ENCODE assay signal across 9 cellular contexts in genomic region chr2:20429528-20429927, GRCh38. TPM values are rescaled to one million over a fixed set of nuclear protein-coding genes. Genes with fewer than 3 reads are reported as not detected.
A peak's percentile ranks its signal among the peaks of the same experiment; 100 is the strongest.
DNase-seq lines count a peak whose midpoint lies in the region; ATAC-seq and TF ChIP-seq lines count a peak whose summit lies in the region.
"Had no signal": no experiment of that assay in that cellular context is flagged by ENCODE, and none has a peak within 500 bp of the region (broad histone marks: within the 10 kb centered on the region; RNA-seq: fewer than 3 reads in every experiment).

No MANE protein-coding gene starts in this region.

- no peaks in the 10 kb centered on the region for H3K27me3 Mint-ChIP-seq in stimulated activated memory B cell treated with anti-CD40 and anti-IgM and Interleukin-4, amounts not matched to agents 10 μg/mL and 1 μg/mL and 100 μg/mL, for 72 hours

- WGBS in body of pancreas, 2 donors = 35 to 44% methylated on average over 1 of the region's 1 CpG

- peaks cover 18% of the 10 kb centered on the region for H3K4me1 ChIP-seq in body of pancreas

- H3K4me3 ChIP-seq in body of pancreas = no peak overlapping the region

- no peaks in the 10 kb centered on the region for H3K9me3 Mint-ChIP-seq in stimulated activated memory B cell treated with anti-CD40 and anti-IgM and Interleukin-4, amounts not matched to agents 10 μg/mL and 1 μg/mL and 100 μg/mL, for 72 hours

- H3K36me3 Mint-ChIP-seq in stimulated activated memory B cell treated with anti-CD40 and anti-IgM and Interleukin-4, amounts not matched to agents 10 μg/mL and 1 μg/mL and 100 μg/mL, for 72 hours = no peaks in the 10 kb centered on the region

- intact Hi-C loops in body of pancreas (cut with DNase I) = no loop called here

- H3K27me3 ChIP-seq in body of pancreas = no peaks in the 10 kb centered on the region

- H3K27ac ChIP-seq in body of pancreas = peak overlapping the region; percentile 18 to 61 (median 42)

- H3K27ac Mint-ChIP-seq in stimulated activated memory B cell treated with anti-CD40 and anti-IgM and Interleukin-4, amounts not matched to agents 10 μg/mL and 1 μg/mL and 100 μg/mL, for 72 hours = peak overlapping the region; percentile 52

- no peaks in the 10 kb centered on the region for H3K36me3 ChIP-seq in body of pancreas (replicated peaks in 1 of 2; ENCODE audit: insufficient read depth in 1 of 2, low read depth in 2 of 2)

- DNase-seq in body of pancreas (peak in 2 of 4 donors; percentile 48 to 61), HuH-7.5 (ENCODE audit: low spot score) (no peak), OCI-M2 (lab: John Stamatoyannopoulos, UW; ENCODE audit: unreplicated experiment) (no peak), ecto neural progenitor cell (ENCODE audit: low spot score) (no peak), foreskin melanocyte (no peak)

- H3K4me1 Mint-ChIP-seq in stimulated activated memory B cell treated with anti-CD40 and anti-IgM and Interleukin-4, amounts not matched to agents 10 μg/mL and 1 μg/mL and 100 μg/mL, for 72 hours = peaks cover 47% of the 10 kb centered on the region

- TF ChIP-seq POLR2A in body of pancreas (IDR thresholded peaks at IDR 0.05) = peak in 1 of 3 donors; percentile 19

- no peak overlapping the region for H3K4me3 Mint-ChIP-seq in stimulated activated memory B cell treated with anti-CD40 and anti-IgM and Interleukin-4, amounts not matched to agents 10 μg/mL and 1 μg/mL and 100 μg/mL, for 72 hours

- no peaks in the 10 kb centered on the region for H3K9me3 ChIP-seq in body of pancreas

- no peak for TF ChIP-seq CTCF in body of pancreas (IDR thresholded peaks at IDR 0.05)

- ATAC-seq in GM19452 (IDR thresholded peaks at IDR 0.05; ENCODE audit: unreplicated experiment) (peak; percentile 49), HG03095 (IDR thresholded peaks at IDR 0.05; ENCODE audit: unreplicated experiment) (peak; percentile 75), body of pancreas (peak; percentile 70)
- ATAC-seq in stimulated activated memory B cell treated with anti-CD40 and anti-IgM and Interleukin-4, amounts not matched to agents 10 μg/mL and 1 μg/mL and 100 μg/mL, for 72 hours = peak; percentile 80
- ATAC-seq: HCT116 had no signal

RNA-seq across cellular contexts. Expression of gene RHOB, which starts 17.3 kb away (rescaled TPM):
- total RNA-seq in body of pancreas = 100 to 1,000 TPM; 376 to 784 TPM
